Comparison of ENCODE assay signal across 1 cellular context in the genomic region with DNA sequence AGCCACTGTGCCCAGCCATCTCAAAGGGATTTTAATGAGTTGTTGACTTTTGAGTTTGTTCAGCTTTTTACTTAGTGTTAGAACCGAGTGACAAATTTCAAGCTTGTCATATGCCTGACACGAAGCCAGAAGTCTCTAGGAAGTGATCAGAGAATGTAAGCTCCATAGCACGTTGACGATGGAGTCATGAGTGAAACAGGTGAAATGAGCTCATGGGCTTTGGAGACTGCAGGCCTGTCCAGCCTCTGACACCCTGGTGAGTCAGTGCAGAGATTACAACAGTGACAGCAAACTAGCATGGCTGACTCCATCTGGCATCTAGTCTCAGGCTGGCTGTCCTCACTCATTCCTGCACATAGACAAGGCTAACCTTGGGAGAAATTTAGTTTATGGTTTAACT.
A peak's percentile ranks its signal among the peaks of the same experiment; 100 is the strongest.
TF ChIP-seq lines count a peak whose summit lies in the region.

No MANE protein-coding gene starts in this region.

TF ChIP-seq in SK-N-SH, 30 proteins besides CTCF, POLR2A, EP300 and RAD21 (continued from another document):
- TF ChIP-seq MAX (IDR thresholded peaks at IDR 0.05; ENCODE audit: low read depth) (peak; percentile 84), YY1 (IDR thresholded peaks at IDR 0.05; ENCODE audit: low read depth) (0 out of 2 replicates have a peak, but pooled peaks have one; percentile 21)
